Comparison of ENCODE assay signal across 12 cellular contexts in genomic region chr7:139553991-139554700, GRCh38. TPM values are rescaled to one million over a fixed set of nuclear protein-coding genes. Genes with fewer than 3 reads are reported as not detected.
"Had no signal": no experiment of that assay in that cellular context is flagged by ENCODE, and none has a peak within 500 bp of the region (broad histone marks: within the 10 kb centered on the region; RNA-seq: fewer than 3 reads in every experiment).

No MANE protein-coding gene starts in this region.

RNA-seq across cellular contexts. Expression of gene CLEC2L, which starts 30.7 kb away (rescaled TPM):
- total RNA-seq: endothelial cell of umbilical vein, epithelial cell of proximal tubule, esophagus muscularis mucosa, fibroblast of lung, foreskin keratinocyte, left ventricle myocardium superior, lower lobe of right lung, pancreas, pulmonary artery endothelial cell, spleen had no signal
- polyA plus RNA-seq: endothelial cell of umbilical vein, fibroblast of lung, foreskin keratinocyte, heart left ventricle, keratinocyte, pancreas had no signal
